In the genomic region with DNA sequence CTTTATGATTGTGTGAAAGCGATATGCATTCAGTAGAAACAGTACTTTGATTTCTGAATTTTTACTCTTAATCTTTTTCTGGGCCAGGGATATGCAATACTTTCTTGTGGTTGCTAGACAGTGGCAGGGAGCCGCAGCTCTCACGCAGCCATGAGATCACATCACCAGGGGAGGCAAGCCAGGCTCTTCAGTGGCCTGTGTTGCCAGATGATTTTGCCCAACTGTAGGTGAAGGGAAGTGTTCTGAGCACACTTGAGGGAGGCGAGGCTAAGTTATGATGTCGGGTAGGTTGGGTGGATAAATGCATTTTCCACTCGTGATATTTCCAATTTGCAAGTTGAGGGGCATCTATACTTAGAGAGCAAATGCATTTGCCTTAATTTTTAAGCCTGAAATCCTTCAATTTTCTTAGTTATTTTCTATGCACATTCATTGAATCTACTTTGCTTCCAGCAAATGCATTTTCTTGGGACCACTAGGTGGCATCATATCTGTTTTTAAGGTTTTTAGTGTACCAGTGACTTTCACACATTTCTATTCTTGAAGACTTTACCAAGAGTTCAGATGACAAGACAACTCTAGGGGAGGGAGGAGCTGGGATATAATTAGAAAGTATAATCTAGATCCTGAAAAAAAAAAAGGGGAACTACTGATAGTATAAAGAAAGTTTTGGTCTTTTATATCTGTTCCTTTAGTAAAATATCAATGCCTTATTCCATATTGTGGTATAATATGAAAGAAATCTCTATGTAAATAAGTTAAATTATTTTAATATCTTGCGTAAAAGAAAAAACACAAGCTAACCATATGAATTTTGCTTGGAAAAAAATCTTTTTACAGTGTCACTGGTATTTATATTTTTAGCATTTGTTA, we compare ENCODE assay signal across 8 cellular contexts.
DNase-seq lines count a peak whose midpoint lies in the region; ATAC-seq and TF ChIP-seq lines count a peak whose summit lies in the region.

No MANE protein-coding gene starts in this region.

- H3K4me1 Mint-ChIP-seq in stimulated activated naive CD8-positive, alpha-beta T cell treated with anti-CD3 and anti-CD28 coated beads, Interleukin-15, amount 100 ng/mL, for 72 hours, result peaks cover 6% of the 10 kb centered on the region

- peak; percentile 13 for DNase-seq in NCI-H1694 treated with DMSO at 0.1 percent for 48 hours (lab: John Stamatoyannopoulos, UW)
- no peak for DNase-seq in NCI-H1694 (lab: John Stamatoyannopoulos, UW)
- DNase-seq in NCI-H1092 (lab: John Stamatoyannopoulos, UW), result peak; percentile 19
- peak in 1 of 7 donors; percentile 2 for DNase-seq in adrenal gland
- DNase-seq in kidney glomerular epithelial cell (lab: John Stamatoyannopoulos, UW), result peak; percentile 68
- no peak for DNase-seq in stimulated activated naive CD8-positive, alpha-beta T cell treated with anti-CD3 and anti-CD28 coated beads, Interleukin-15, amount 100 ng/mL, for 72 hours
- no peak for DNase-seq in NCI-H2029 (lab: John Stamatoyannopoulos, UW)

- H3K4me3 Mint-ChIP-seq in stimulated activated naive CD8-positive, alpha-beta T cell treated with anti-CD3 and anti-CD28 coated beads, Interleukin-15, amount 100 ng/mL, for 72 hours, result no peak overlapping the region

- intact Hi-C loops in adrenal gland (cut with DNase I), result no loop called here

- no peak for ATAC-seq in stimulated activated naive CD8-positive, alpha-beta T cell treated with anti-CD3 and anti-CD28 coated beads, Interleukin-15, amount 100 ng/mL, for 72 hours
- ATAC-seq in HG02973 (IDR thresholded peaks at IDR 0.05; ENCODE audit: unreplicated experiment), result no peak

- no peaks in the 10 kb centered on the region for H3K27me3 ChIP-seq in adrenal gland

- 41 to 50% (median 46%) methylated on average over 7 of the region's 7 CpGs for WGBS in adrenal gland, 4 donors

- peak in 5 of 6 experiments; percentile 27 to 56 (median 48) for TF ChIP-seq CTCF in adrenal gland (IDR thresholded peaks at IDR 0.05)

- no peaks in the 10 kb centered on the region for H3K27me3 Mint-ChIP-seq in stimulated activated naive CD8-positive, alpha-beta T cell treated with anti-CD3 and anti-CD28 coated beads, Interleukin-15, amount 100 ng/mL, for 72 hours

- no peak overlapping the region for H3K4me3 ChIP-seq in adrenal gland

- no peak overlapping the region for H3K27ac Mint-ChIP-seq in stimulated activated naive CD8-positive, alpha-beta T cell treated with anti-CD3 and anti-CD28 coated beads, Interleukin-15, amount 100 ng/mL, for 72 hours

- TF ChIP-seq POLR2A in adrenal gland (IDR thresholded peaks at IDR 0.05), result no peak

- H3K4me1 ChIP-seq in adrenal gland (replicated peaks in 1 of 2), result no peaks in the 10 kb centered on the region

- H3K36me3 ChIP-seq in adrenal gland (replicated peaks in 1 of 2), result no peaks in the 10 kb centered on the region

- no peaks in the 10 kb centered on the region for H3K9me3 Mint-ChIP-seq in stimulated activated naive CD8-positive, alpha-beta T cell treated with anti-CD3 and anti-CD28 coated beads, Interleukin-15, amount 100 ng/mL, for 72 hours

- H3K27ac ChIP-seq in adrenal gland, result no peak overlapping the region

- H3K9me3 ChIP-seq in adrenal gland (replicated peaks in 1 of 3), result no peaks in the 10 kb centered on the region

Comparison
In these comparisons a context has a peak if more than half of its experiments do, and no peak if none do; other contexts are left out.
1. DNase-seq: peak in NCI-H1694 treated with DMSO at 0.1 percent for 48 hours (single experiment), NCI-H1092 (single experiment) and kidney glomerular epithelial cell (single experiment); none in NCI-H1694 (single experiment), stimulated activated naive CD8-positive, alpha-beta T cell treated with anti-CD3 and anti-CD28 coated beads, Interleukin-15, amount 100 ng/mL, for 72 hours (0 of 2) and NCI-H2029 (single experiment).